24 cellular contexts compared by ENCODE assay signal in genomic region chr12:49051373-49051764, GRCh38. TPM values are rescaled to one million over a fixed set of nuclear protein-coding genes. Genes with fewer than 3 reads are reported as not detected.
A peak's percentile ranks its signal among the peaks of the same experiment; 100 is the strongest.
DNase-seq lines count a peak whose midpoint lies in the region; ATAC-seq and TF ChIP-seq lines count a peak whose summit lies in the region.
"Had no signal": no experiment of that assay in that cellular context is flagged by ENCODE, and none has a peak within 500 bp of the region (broad histone marks: within the 10 kb centered on the region; RNA-seq: fewer than 3 reads in every experiment).

No MANE protein-coding gene starts in this region.

- H3K4me1 Mint-ChIP-seq in activated T-helper 17 cell treated with anti-CD3 and anti-CD28 coated beads, Interleukin-2, amount 50 U/mL, for 72 hours, result peaks cover 24% of the 10 kb centered on the region
- H3K4me1 Mint-ChIP-seq in endothelial cell (ENCODE audit: unreplicated experiment), result peaks cover 17% of the 10 kb centered on the region
- peaks cover 19 to 43% of the 10 kb centered on the region in 2 donors for H3K4me1 Mint-ChIP-seq in natural killer cell treated with Interleukin-12 subunit alpha and Interleukin-12 subunit beta and Interleukin-15 and Interleukin-18, amount 100 ng/mL, for 72 hours (ENCODE audit: low read depth in 2 of 2)
- H3K4me1 Mint-ChIP-seq in stimulated activated effector memory CD8-positive, alpha-beta T cell treated with anti-CD3 and anti-CD28 coated beads, Interleukin-12 subunit alpha, Interleukin-12 subunit beta, amount 100 ng/mL, for 72 hours, result peaks cover 46% of the 10 kb centered on the region

- peaks cover 99% of the 10 kb centered on the region for H3K36me3 Mint-ChIP-seq in activated T-helper 17 cell treated with anti-CD3 and anti-CD28 coated beads, Interleukin-2, amount 50 U/mL, for 72 hours (ENCODE audit: low read depth)
- H3K36me3 Mint-ChIP-seq in endothelial cell (ENCODE audit: low read depth, unreplicated experiment), result peaks cover 77% of the 10 kb centered on the region
- H3K36me3 Mint-ChIP-seq in natural killer cell treated with Interleukin-12 subunit alpha and Interleukin-12 subunit beta and Interleukin-15 and Interleukin-18, amount 100 ng/mL, for 72 hours, result peaks cover 26% of the 10 kb centered on the region
- peaks cover 98% of the 10 kb centered on the region for H3K36me3 Mint-ChIP-seq in stimulated activated effector memory CD8-positive, alpha-beta T cell treated with anti-CD3 and anti-CD28 coated beads, Interleukin-12 subunit alpha, Interleukin-12 subunit beta, amount 100 ng/mL, for 72 hours

- DNase-seq in endothelial cell (ENCODE audit: low spot score) (no peak), cerebellar nuclear complex (lab: John Stamatoyannopoulos, UW) (no peak)
- peak; percentile 42 for DNase-seq in natural killer cell treated with Interleukin-12 subunit alpha and Interleukin-12 subunit beta and Interleukin-15 and Interleukin-18, amount 100 ng/mL, for 72 hours (ENCODE audit: low spot score)
- DNase-seq in stimulated activated effector memory CD8-positive, alpha-beta T cell treated with anti-CD3 and anti-CD28 coated beads, Interleukin-12 subunit alpha, Interleukin-12 subunit beta, amount 100 ng/mL, for 72 hours (ENCODE audit: low spot score in 2 of 2), result no peak
- no peak for DNase-seq in effector CD4-positive, alpha-beta T cell
- DNase-seq: CD4-positive, CD25-positive, alpha-beta regulatory T cell; DMS153; DND-41; GM23248; H7; Kasumi-1; NCI-H1092 treated with DMSO at 0.1 percent for 48 hours; NCI-H1436; NCI-H187; NCI-H2081 treated with DMSO at 0.1 percent for 48 hours; NCI-H2171; NCI-H226; NCI-H510A; NCI-H69; RPMI8226; SHP77 had no signal

- H3K9me3 Mint-ChIP-seq in activated T-helper 17 cell treated with anti-CD3 and anti-CD28 coated beads, Interleukin-2, amount 50 U/mL, for 72 hours, result no peaks in the 10 kb centered on the region
- no peaks in the 10 kb centered on the region for H3K9me3 Mint-ChIP-seq in endothelial cell (ENCODE audit: unreplicated experiment)
- no peaks in the 10 kb centered on the region for H3K9me3 Mint-ChIP-seq in natural killer cell treated with Interleukin-12 subunit alpha and Interleukin-12 subunit beta and Interleukin-15 and Interleukin-18, amount 100 ng/mL, for 72 hours
- H3K9me3 Mint-ChIP-seq in stimulated activated effector memory CD8-positive, alpha-beta T cell treated with anti-CD3 and anti-CD28 coated beads, Interleukin-12 subunit alpha, Interleukin-12 subunit beta, amount 100 ng/mL, for 72 hours, result no peaks in the 10 kb centered on the region
- H3K9me3 Mint-ChIP-seq: CD4-positive, CD25-positive, alpha-beta regulatory T cell had no signal

- no peaks in the 10 kb centered on the region for H3K27me3 Mint-ChIP-seq in activated T-helper 17 cell treated with anti-CD3 and anti-CD28 coated beads, Interleukin-2, amount 50 U/mL, for 72 hours
- peaks cover 16% of the 10 kb centered on the region for H3K27me3 Mint-ChIP-seq in endothelial cell (ENCODE audit: unreplicated experiment)
- H3K27me3 Mint-ChIP-seq in natural killer cell treated with Interleukin-12 subunit alpha and Interleukin-12 subunit beta and Interleukin-15 and Interleukin-18, amount 100 ng/mL, for 72 hours, result no peaks in the 10 kb centered on the region
- H3K27me3 Mint-ChIP-seq: CD4-positive, CD25-positive, alpha-beta regulatory T cell had no signal

- ATAC-seq in activated T-helper 17 cell treated with anti-CD3 and anti-CD28 coated beads, Interleukin-2, amount 50 U/mL, for 72 hours (replicated peaks), result no peak
- no peak for ATAC-seq in natural killer cell treated with Interleukin-12 subunit alpha and Interleukin-12 subunit beta and Interleukin-15 and Interleukin-18, amount 100 ng/mL, for 72 hours
- ATAC-seq in stimulated activated effector memory CD8-positive, alpha-beta T cell treated with anti-CD3 and anti-CD28 coated beads, Interleukin-12 subunit alpha, Interleukin-12 subunit beta, amount 100 ng/mL, for 72 hours, result no peak
- no peak for ATAC-seq in GM21717 (IDR thresholded peaks at IDR 0.05; ENCODE audit: unreplicated experiment)

- peak overlapping the region; percentile 35 for H3K27ac Mint-ChIP-seq in activated T-helper 17 cell treated with anti-CD3 and anti-CD28 coated beads, Interleukin-2, amount 50 U/mL, for 72 hours
- H3K27ac Mint-ChIP-seq in endothelial cell (ENCODE audit: unreplicated experiment), result peak overlapping the region; percentile 68
- no peak overlapping the region for H3K27ac Mint-ChIP-seq in natural killer cell treated with Interleukin-12 subunit alpha and Interleukin-12 subunit beta and Interleukin-15 and Interleukin-18, amount 100 ng/mL, for 72 hours
- H3K27ac Mint-ChIP-seq in stimulated activated effector memory CD8-positive, alpha-beta T cell treated with anti-CD3 and anti-CD28 coated beads, Interleukin-12 subunit alpha, Interleukin-12 subunit beta, amount 100 ng/mL, for 72 hours, result peak overlapping the region; percentile 53
- H3K27ac Mint-ChIP-seq: CD4-positive, CD25-positive, alpha-beta regulatory T cell had no signal

- H3K4me3 Mint-ChIP-seq in activated T-helper 17 cell treated with anti-CD3 and anti-CD28 coated beads, Interleukin-2, amount 50 U/mL, for 72 hours, result no peak overlapping the region
- peak overlapping the region; percentile 80 for H3K4me3 Mint-ChIP-seq in endothelial cell (ENCODE audit: unreplicated experiment)
- H3K4me3 Mint-ChIP-seq in natural killer cell treated with Interleukin-12 subunit alpha and Interleukin-12 subunit beta and Interleukin-15 and Interleukin-18, amount 100 ng/mL, for 72 hours, result no peak overlapping the region
- no peak overlapping the region for H3K4me3 Mint-ChIP-seq in stimulated activated effector memory CD8-positive, alpha-beta T cell treated with anti-CD3 and anti-CD28 coated beads, Interleukin-12 subunit alpha, Interleukin-12 subunit beta, amount 100 ng/mL, for 72 hours

- no peak for TF ChIP-seq CTCF in endothelial cell (IDR thresholded peaks at IDR 0.05; ENCODE audit: unreplicated experiment)

RNA-seq across cellular contexts. Expression of gene KMT2D, which starts 9.2 kb away (rescaled TPM):
- total RNA-seq in activated T-helper 17 cell treated with anti-CD3 and anti-CD28 coated beads, Interleukin-2, amount 50 U/mL, for 72 hours, result 10 to 100 TPM; 66.8 to 78.6 TPM
- 135 TPM for total RNA-seq in endothelial cell (ENCODE audit: unreplicated experiment)
- total RNA-seq in natural killer cell treated with Interleukin-12 subunit alpha and Interleukin-12 subunit beta and Interleukin-15 and Interleukin-18, amount 100 ng/mL, for 72 hours, result 100 to 1,000 TPM; 120 to 199 TPM

RNA-seq across cellular contexts. Expression of gene RHEBL1, which starts 18.4 kb away (rescaled TPM):
- 10 to 100 TPM; 12.2 to 19.3 TPM for total RNA-seq in activated T-helper 17 cell treated with anti-CD3 and anti-CD28 coated beads, Interleukin-2, amount 50 U/mL, for 72 hours
- total RNA-seq in endothelial cell (ENCODE audit: unreplicated experiment), result 3.2 TPM
- 10 to 100 TPM; 21.9 to 28.9 TPM for total RNA-seq in natural killer cell treated with Interleukin-12 subunit alpha and Interleukin-12 subunit beta and Interleukin-15 and Interleukin-18, amount 100 ng/mL, for 72 hours

RNA-seq across cellular contexts. Expression of gene PRKAG1, which starts 32.8 kb away (rescaled TPM):
- total RNA-seq in activated T-helper 17 cell treated with anti-CD3 and anti-CD28 coated beads, Interleukin-2, amount 50 U/mL, for 72 hours, result 10 to 100 TPM; 47.1 to 62.7 TPM
- 24.0 TPM for total RNA-seq in endothelial cell (ENCODE audit: unreplicated experiment)
- total RNA-seq in natural killer cell treated with Interleukin-12 subunit alpha and Interleukin-12 subunit beta and Interleukin-15 and Interleukin-18, amount 100 ng/mL, for 72 hours, result 10 to 100 TPM; 63.4 to 70.3 TPM

RNA-seq across cellular contexts. Expression of gene DHH, which starts 43.2 kb away (rescaled TPM):
- total RNA-seq in activated T-helper 17 cell treated with anti-CD3 and anti-CD28 coated beads, Interleukin-2, amount 50 U/mL, for 72 hours, result under 1 TPM; 0.26 to 0.42 TPM
- total RNA-seq in endothelial cell (ENCODE audit: unreplicated experiment), result 0.46 TPM
- under 1 TPM; 0.24 to 0.31 TPM for total RNA-seq in natural killer cell treated with Interleukin-12 subunit alpha and Interleukin-12 subunit beta and Interleukin-15 and Interleukin-18, amount 100 ng/mL, for 72 hours
- total RNA-seq: GM23248, H7, M059J had no signal

RNA-seq across cellular contexts. Expression of gene DDN, which starts 52.2 kb away (rescaled TPM):
- total RNA-seq in activated T-helper 17 cell treated with anti-CD3 and anti-CD28 coated beads, Interleukin-2, amount 50 U/mL, for 72 hours, result 1 to 10 TPM in 1 of 2 donors, under 1 TPM in 1; 0.32 to 1.5 TPM
- 0.10 TPM for total RNA-seq in endothelial cell (ENCODE audit: unreplicated experiment)
- 1 to 10 TPM in 1 of 2 donors, under 1 TPM in 1; 0.48 to 1.1 TPM for total RNA-seq in natural killer cell treated with Interleukin-12 subunit alpha and Interleukin-12 subunit beta and Interleukin-15 and Interleukin-18, amount 100 ng/mL, for 72 hours
- total RNA-seq: GM23248, M059J had no signal

Comparison
In these comparisons a context has a peak if more than half of its experiments do, and no peak if none do; other contexts are left out.
1. H3K27ac Mint-ChIP-seq: peak in activated T-helper 17 cell treated with anti-CD3 and anti-CD28 coated beads, Interleukin-2, amount 50 U/mL, for 72 hours (single experiment), endothelial cell (single experiment) and stimulated activated effector memory CD8-positive, alpha-beta T cell treated with anti-CD3 and anti-CD28 coated beads, Interleukin-12 subunit alpha, Interleukin-12 subunit beta, amount 100 ng/mL, for 72 hours (single experiment); none in natural killer cell treated with Interleukin-12 subunit alpha and Interleukin-12 subunit beta and Interleukin-15 and Interleukin-18, amount 100 ng/mL, for 72 hours (0 of 2).